In genomic region chr9:129571298-129572051, GRCh38 we compare ENCODE assay signal across 1 cellular context.
TF ChIP-seq lines count a peak whose summit lies in the region.

No MANE protein-coding gene starts in this region.

TF ChIP-seq in liver, 16 proteins besides CTCF, POLR2A, EP300 and RAD21 (continued from another document):
- TF ChIP-seq HNF4G (IDR thresholded peaks at IDR 0.05) (no peak), REST (IDR thresholded peaks at IDR 0.05) (no peak), GABPA (IDR thresholded peaks at IDR 0.05 in 1 of 2, conservative IDR thresholded peaks at IDR 0.05 in 1 of 2) (no peak), RXRA (IDR thresholded peaks at IDR 0.05) (no peak), HNF4A (conservative IDR thresholded peaks at IDR 0.05) (peak in 1 of 2 donors; percentile 12), TAF1 (conservative IDR thresholded peaks at IDR 0.05) (no peak)
